4 cellular contexts compared by ENCODE assay signal in the genomic region with DNA sequence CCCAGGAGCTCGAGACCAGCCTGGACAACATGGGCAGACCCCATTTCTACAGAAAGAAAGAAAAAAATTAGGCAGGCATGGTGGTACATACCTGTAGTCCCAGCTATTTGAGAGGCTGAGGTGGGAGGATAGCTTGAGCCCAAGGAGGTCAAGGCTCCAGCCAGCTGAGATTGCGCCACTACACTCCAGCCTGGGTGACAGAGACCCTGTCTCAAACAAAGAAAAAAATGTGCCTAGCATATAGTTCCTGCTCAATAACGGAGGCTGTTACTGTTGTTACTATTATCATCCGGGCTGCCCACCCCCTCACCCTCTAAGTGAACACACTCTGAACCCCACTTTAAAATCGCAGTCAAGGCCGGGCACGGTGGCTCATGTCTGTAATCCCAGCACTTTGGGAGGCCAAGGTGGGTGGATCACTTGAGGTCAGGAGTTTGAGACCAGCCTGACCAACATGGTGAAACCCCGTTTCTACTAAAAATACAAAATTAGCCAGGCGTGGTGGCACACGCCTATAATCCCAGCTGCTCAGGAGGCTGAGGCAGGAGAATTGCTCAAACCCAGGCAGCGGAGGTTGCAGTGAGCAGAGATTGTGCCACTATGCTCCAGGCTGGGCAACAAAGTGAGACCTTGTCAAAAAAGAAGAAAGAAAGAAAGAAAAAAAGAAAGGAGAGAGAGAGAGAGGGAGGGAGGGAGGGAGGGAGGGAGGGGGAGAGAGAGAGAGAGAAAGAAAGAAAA. TPM values are rescaled to one million over a fixed set of nuclear protein-coding genes. Genes with fewer than 3 reads are reported as not detected.
"Had no signal": no experiment of that assay in that cellular context is flagged by ENCODE, and none has a peak within 500 bp of the region (broad histone marks: within the 10 kb centered on the region; RNA-seq: fewer than 3 reads in every experiment).

No MANE protein-coding gene starts in this region.

RNA-seq across cellular contexts. Expression of gene CABP7, which starts 35.0 kb away (rescaled TPM):
- total RNA-seq: GM23248, H7, HFFc6, K562 had no signal
- polyA plus RNA-seq: K562 had no signal
